Comparison of ENCODE assay signal across 19 cellular contexts in the genomic region with DNA sequence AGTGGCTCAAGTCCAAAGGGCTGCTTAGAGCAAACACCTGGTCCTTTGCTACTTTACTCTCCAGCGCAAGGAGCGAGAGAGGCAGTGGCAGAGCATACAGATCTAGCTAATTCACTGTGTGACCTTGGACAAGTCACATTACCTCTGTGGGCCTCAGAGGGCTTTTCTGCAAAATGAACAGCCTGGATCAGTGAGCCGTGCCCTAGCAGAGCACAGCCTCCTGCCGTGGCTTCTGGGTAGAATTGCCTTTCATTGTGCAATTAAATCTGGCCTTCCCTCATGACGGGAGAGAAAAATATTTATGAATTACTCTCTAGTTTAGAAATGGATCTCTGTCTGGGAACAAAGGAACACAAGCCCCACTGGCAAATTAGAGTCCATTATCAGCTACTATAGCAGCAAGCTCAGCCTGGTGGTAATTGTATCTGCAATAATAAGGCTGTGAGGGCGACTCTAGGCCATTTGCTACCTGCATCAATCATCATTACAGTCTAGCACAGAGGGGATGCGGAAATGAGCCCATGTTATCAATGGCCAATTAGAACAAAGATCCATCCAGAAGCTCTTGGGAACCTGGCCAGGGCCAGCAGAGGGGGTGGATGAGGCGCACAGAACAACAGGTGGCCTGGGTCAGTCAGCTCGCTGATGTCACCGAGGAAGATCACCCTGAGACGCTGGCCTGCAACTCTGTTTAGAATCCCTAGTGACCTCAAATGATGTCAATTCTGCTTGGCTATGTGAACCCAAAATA.
DNase-seq lines count a peak whose midpoint lies in the region; ATAC-seq and TF ChIP-seq lines count a peak whose summit lies in the region.
"Had no signal": no experiment of that assay in that cellular context is flagged by ENCODE, and none has a peak within 500 bp of the region (broad histone marks: within the 10 kb centered on the region; RNA-seq: fewer than 3 reads in every experiment).

No MANE protein-coding gene starts in this region.

- H3K23ac ChIP-seq in H9 (ENCODE audit: insufficient read length, low read depth, low read length) = no peak overlapping the region

- no peak overlapping the region for H3K27ac ChIP-seq in H9 (ENCODE audit: insufficient read length, low read depth, low read length)

- H4K20me1 ChIP-seq in H9 (ENCODE audit: control insufficient read depth, insufficient read depth, insufficient read length) = no peaks in the 10 kb centered on the region

- H3K23me2 ChIP-seq in H9 (ENCODE audit: insufficient read length, low read depth, low read length, poor library complexity, severe bottlenecking) = no peaks in the 10 kb centered on the region

- no peaks in the 10 kb centered on the region for H3K79me1 ChIP-seq in H9 (ENCODE audit: insufficient read depth, low read depth, low read length, poor library complexity, severe bottlenecking)

- no peak for ATAC-seq in stimulated activated naive CD8-positive, alpha-beta T cell treated with anti-CD3 and anti-CD28 coated beads, Interleukin-15, amount 100 ng/mL, for 72 hours
- ATAC-seq in mucosa of descending colon = no peak
- ATAC-seq in GM18505 (IDR thresholded peaks at IDR 0.05; ENCODE audit: unreplicated experiment) = no peak
- ATAC-seq: activated CD4-positive, alpha-beta T cell treated with anti-CD3 and anti-CD28 coated beads for 36 hours; naive thymus-derived CD4-positive, alpha-beta T cell had no signal

- no peaks in the 10 kb centered on the region for H3K9me3 ChIP-seq in H9 (ENCODE audit: control insufficient read depth, low read depth, low read length)
- no peaks in the 10 kb centered on the region for H3K9me3 ChIP-seq in mucosa of descending colon

- H3K27me3 Mint-ChIP-seq in H9 (ENCODE audit: low read depth) (no peaks in the 10 kb centered on the region; the same call in 1 of the 2 replicates), glutamatergic neuron (ENCODE audit: unreplicated experiment) (peaks cover 2% of the 10 kb centered on the region)
- H3K27me3 Mint-ChIP-seq in stimulated activated naive CD8-positive, alpha-beta T cell treated with anti-CD3 and anti-CD28 coated beads, Interleukin-15, amount 100 ng/mL, for 72 hours = peaks cover 12% of the 10 kb centered on the region

- H3K14ac ChIP-seq in H9 (ENCODE audit: insufficient read depth, low read length) = no peak overlapping the region

- H2BK12ac ChIP-seq in H9 (ENCODE audit: insufficient read length, low read depth, low read length) = no peak overlapping the region

- no peak overlapping the region for H2BK120ac ChIP-seq in H9 (ENCODE audit: low read depth, low read length, poor library complexity, severe bottlenecking)

- intact Hi-C loops in mucosa of descending colon (cut with DNase I, micrococcal nuclease) = no loop called here

- H3K79me2 ChIP-seq in H9 (ENCODE audit: insufficient read depth, low read length) = no peaks in the 10 kb centered on the region

- no peak overlapping the region for H3K4me3 ChIP-seq in mucosa of descending colon

- WGBS in H9 (ENCODE audit: extremely low coverage, insufficient read length, low lambda C conversion rate) = no CpG with 5 or more reads among the region's 11 CpGs

- H3K9ac ChIP-seq in H9 (ENCODE audit: extremely low read depth, insufficient read length, low read length) = no peak overlapping the region

- TF ChIP-seq CTCF in H9 (conservative IDR thresholded peaks at IDR 0.05) (peak; percentile 16; the same call in 1 of the 3 replicates), glutamatergic neuron (IDR thresholded peaks at IDR 0.05; ENCODE audit: partially characterized antibody, unreplicated experiment) (no peak), mucosa of descending colon (IDR thresholded peaks at IDR 0.05) (no peak)

- H3T11ph ChIP-seq in H9 (ENCODE audit: low read length) = no peak overlapping the region

- no peak overlapping the region for H2BK20ac ChIP-seq in H9 (ENCODE audit: low read depth, low read length, poor library complexity, severe bottlenecking)

- H3K27ac Mint-ChIP-seq in H9 (no peak overlapping the region), glutamatergic neuron (ENCODE audit: unreplicated experiment) (no peak overlapping the region)
- H3K27ac Mint-ChIP-seq in stimulated activated naive CD8-positive, alpha-beta T cell treated with anti-CD3 and anti-CD28 coated beads, Interleukin-15, amount 100 ng/mL, for 72 hours = no peak overlapping the region
- H3K27ac Mint-ChIP-seq: activated CD4-positive, alpha-beta T cell treated with anti-CD3 and anti-CD28 coated beads for 36 hours; activated naive CD4-positive, alpha-beta T cell treated with anti-CD3 and anti-CD28 coated beads, Interleukin-2, amount 50 U/mL, for 24 hours; naive thymus-derived CD4-positive, alpha-beta T cell had no signal

- H3K36me3 Mint-ChIP-seq in H9 (ENCODE audit: insufficient read depth in 1 of 3, low read depth in 3 of 3) (no peaks in the 10 kb centered on the region), glutamatergic neuron (ENCODE audit: unreplicated experiment) (peaks cover 19% of the 10 kb centered on the region)

- peaks cover 4 to 8% of the 10 kb centered on the region in 2 experiments; a peak in 2 of 4 replicates for H3K4me1 Mint-ChIP-seq in H9
- H3K4me1 Mint-ChIP-seq in glutamatergic neuron (ENCODE audit: low read depth, unreplicated experiment) = peaks cover 16% of the 10 kb centered on the region
- no peaks in the 10 kb centered on the region for H3K4me1 Mint-ChIP-seq in stimulated activated naive CD8-positive, alpha-beta T cell treated with anti-CD3 and anti-CD28 coated beads, Interleukin-15, amount 100 ng/mL, for 72 hours
- H3K4me1 Mint-ChIP-seq: activated CD4-positive, alpha-beta T cell treated with anti-CD3 and anti-CD28 coated beads for 36 hours; activated naive CD4-positive, alpha-beta T cell treated with anti-CD3 and anti-CD28 coated beads, Interleukin-2, amount 50 U/mL, for 24 hours; central memory CD8-positive, alpha-beta T cell had no signal

- no peaks in the 10 kb centered on the region for H3K36me3 ChIP-seq in mucosa of descending colon (ENCODE audit: low read depth)

- H3K18ac ChIP-seq in H9 (ENCODE audit: insufficient read length, low read depth, low read length) = no peak overlapping the region

- DNase-seq in H9 (no peak), NCI-H1105 treated with DMSO at 0.1 percent for 48 hours (lab: John Stamatoyannopoulos, UW) (peak; percentile 9), NCI-H69 (lab: John Stamatoyannopoulos, UW) (peak; percentile 83), glutamatergic neuron (peak; percentile 23), mucosa of descending colon (no peak), NCI-H2107 (lab: John Stamatoyannopoulos, UW) (no peak)
- DNase-seq in stimulated activated naive CD8-positive, alpha-beta T cell treated with anti-CD3 and anti-CD28 coated beads, Interleukin-15, amount 100 ng/mL, for 72 hours = no peak
- DNase-seq: activated CD4-positive, alpha-beta T cell treated with anti-CD3 and anti-CD28 coated beads for 36 hours; aorta; foreskin melanocyte; KG1; kidney; mammary epithelial cell; naive thymus-derived CD4-positive, alpha-beta T cell; NCI-H345; stimulated activated CD8-positive, alpha-beta memory T cell treated with anti-CD3 and anti-CD28 coated beads, Interleukin-4, amount 100 ng/mL, for 48 hours had no signal

- TF ChIP-seq POLR2A in GM18505 (IDR thresholded peaks at IDR 0.05; ENCODE audit: borderline replicate concordance, extremely low read depth, insufficient read depth, insufficient read length) = no peak

- no peak overlapping the region for H4K91ac ChIP-seq in H9 (ENCODE audit: insufficient read length, low read depth, low read length)

- H3K4me2 ChIP-seq in H9 (ENCODE audit: insufficient read depth, insufficient read length, low read length) = no peak overlapping the region

- H3K27me3 ChIP-seq in H9 (ENCODE audit: insufficient read depth, low read length) = no peaks in the 10 kb centered on the region

- H3K9me3 Mint-ChIP-seq in H9 (0 out of 5 replicates have a peak, but pooled peaks cover 0 to 2% of the 10 kb centered on the region in 2 experiments), glutamatergic neuron (ENCODE audit: unreplicated experiment) (peaks cover 6% of the 10 kb centered on the region)
- H3K9me3 Mint-ChIP-seq in stimulated activated naive CD8-positive, alpha-beta T cell treated with anti-CD3 and anti-CD28 coated beads, Interleukin-15, amount 100 ng/mL, for 72 hours = peaks cover 5 to 16% of the 10 kb centered on the region in 2 donors
- H3K9me3 Mint-ChIP-seq: central memory CD8-positive, alpha-beta T cell had no signal

- H3K4me1 ChIP-seq in H9 (ENCODE audit: insufficient read depth, low read length) (no peaks in the 10 kb centered on the region), mucosa of descending colon (ENCODE audit: low read depth) (no peaks in the 10 kb centered on the region)

- no peak overlapping the region for H3K4ac ChIP-seq in H9 (ENCODE audit: low read depth, low read length)

- H4K8ac ChIP-seq in H9 (replicated peaks; ENCODE audit: insufficient read length, low read depth, low read length) = no peak overlapping the region

- H2BK5ac ChIP-seq in H9 (ENCODE audit: insufficient read length, low read length) = no peak overlapping the region

- H4K5ac ChIP-seq in H9 (ENCODE audit: insufficient read length, low read depth, low read length) = no peak overlapping the region

- no peak overlapping the region for H3K4me3 Mint-ChIP-seq in H9
- H3K4me3 Mint-ChIP-seq in glutamatergic neuron (ENCODE audit: unreplicated experiment) = no peak overlapping the region
- H3K4me3 Mint-ChIP-seq in stimulated activated naive CD8-positive, alpha-beta T cell treated with anti-CD3 and anti-CD28 coated beads, Interleukin-15, amount 100 ng/mL, for 72 hours = no peak overlapping the region
- H3K4me3 Mint-ChIP-seq: activated CD4-positive, alpha-beta T cell treated with anti-CD3 and anti-CD28 coated beads for 36 hours; activated naive CD4-positive, alpha-beta T cell treated with anti-CD3 and anti-CD28 coated beads, Interleukin-2, amount 50 U/mL, for 24 hours; central memory CD8-positive, alpha-beta T cell; naive thymus-derived CD4-positive, alpha-beta T cell had no signal

- H2AFZ ChIP-seq in H9 (ENCODE audit: low read length) = no peak overlapping the region

- no peak overlapping the region for H2BK15ac ChIP-seq in H9 (ENCODE audit: low read depth, low read length)

- H2AK5ac ChIP-seq in H9 (ENCODE audit: insufficient read length, low read length) = no peak overlapping the region

- H3K56ac ChIP-seq in H9 (ENCODE audit: insufficient read length, low read depth, low read length) = no peak overlapping the region

Comparison
In these comparisons a context has a peak if more than half of its experiments do, and no peak if none do; other contexts are left out.
1. DNase-seq: peak in NCI-H1105 treated with DMSO at 0.1 percent for 48 hours (single experiment), NCI-H69 (single experiment) and glutamatergic neuron (single experiment); none in H9 (single experiment), stimulated activated naive CD8-positive, alpha-beta T cell treated with anti-CD3 and anti-CD28 coated beads, Interleukin-15, amount 100 ng/mL, for 72 hours (0 of 2), mucosa of descending colon (0 of 3) and NCI-H2107 (single experiment).